ENCODE assay signal across 31 cellular contexts in genomic region chr2:138105358-138105757, GRCh38.
"Had no signal": no experiment of that assay in that cellular context is flagged by ENCODE, and none has a peak within 500 bp of the region (broad histone marks: within the 10 kb centered on the region; RNA-seq: fewer than 3 reads in every experiment).

No MANE protein-coding gene starts in this region.

- DNase-seq: activated CD4-positive, alpha-beta T cell treated with anti-CD3 and anti-CD28 coated beads, Interleukin-2, amount 50 U/mL, for 1 hour; activated CD8-positive, alpha-beta memory T cell treated with anti-CD3 and anti-CD28 coated beads, Interleukin-2, amount 10 ng/mL, durations not matched to agents 7 days and 5 days; activated CD8-positive, alpha-beta T cell treated with anti-CD3 and anti-CD28 coated beads for 36 hours; activated naive CD8-positive, alpha-beta T cell treated with anti-CD3 and anti-CD28 coated beads, Interleukin-2, amount 50 U/mL, for 24 hours; activated T-cell treated with anti-CD3 and anti-CD28 coated beads, Interleukin-2, amount 50 U/mL, for 48 hours; anterior cingulate cortex; body of pancreas; colonic mucosa; effector CD8-positive, alpha-beta T cell; esophagus squamous epithelium; kidney; left colon; mammary epithelial cell; natural killer cell; occipital lobe; spleen; stimulated activated naive CD4-positive, alpha-beta T cell had no signal

- H3K4me1 Mint-ChIP-seq: activated CD8-positive, alpha-beta memory T cell treated with anti-CD3 and anti-CD28 coated beads, Interleukin-2, amount 10 ng/mL, durations not matched to agents 7 days and 5 days; activated naive CD4-positive, alpha-beta T cell treated with anti-CD3 and anti-CD28 coated beads, Interleukin-2, amount 50 U/mL, for 24 hours; activated naive CD8-positive, alpha-beta T cell treated with anti-CD3 and anti-CD28 coated beads, Interleukin-2, amount 50 U/mL, for 24 hours; natural killer cell; WTC11 had no signal

- H3K36me3 Mint-ChIP-seq: activated CD8-positive, alpha-beta memory T cell treated with anti-CD3 and anti-CD28 coated beads, Interleukin-2, amount 10 ng/mL, durations not matched to agents 7 days and 5 days; activated naive CD4-positive, alpha-beta T cell treated with anti-CD3 and anti-CD28 coated beads, Interleukin-2, amount 50 U/mL, for 24 hours; natural killer cell; neural progenitor cell had no signal

- H3K27me3 Mint-ChIP-seq: activated CD8-positive, alpha-beta memory T cell treated with anti-CD3 and anti-CD28 coated beads, Interleukin-2, amount 10 ng/mL, durations not matched to agents 7 days and 5 days; activated CD8-positive, alpha-beta T cell treated with anti-CD3 and anti-CD28 coated beads for 36 hours; activated naive CD4-positive, alpha-beta T cell treated with anti-CD3 and anti-CD28 coated beads, Interleukin-2, amount 50 U/mL, for 24 hours; activated naive CD8-positive, alpha-beta T cell treated with anti-CD3 and anti-CD28 coated beads, Interleukin-2, amount 50 U/mL, for 24 hours had no signal

- H3K79me2 ChIP-seq: hepatocyte, parathyroid adenoma had no signal

- H3K4me1 ChIP-seq: body of pancreas, colonic mucosa, esophagus squamous epithelium, gastroesophageal sphincter, parathyroid adenoma, right atrium auricular region, spleen, suprapubic skin, tibial nerve had no signal

- H3K27ac Mint-ChIP-seq: activated CD8-positive, alpha-beta memory T cell treated with anti-CD3 and anti-CD28 coated beads, Interleukin-2, amount 10 ng/mL, durations not matched to agents 7 days and 5 days; activated CD8-positive, alpha-beta T cell treated with anti-CD3 and anti-CD28 coated beads for 36 hours; activated naive CD4-positive, alpha-beta T cell treated with anti-CD3 and anti-CD28 coated beads, Interleukin-2, amount 50 U/mL, for 24 hours; activated naive CD8-positive, alpha-beta T cell treated with anti-CD3 and anti-CD28 coated beads, Interleukin-2, amount 50 U/mL, for 24 hours; activated T-helper 2 cell treated with anti-CD3 and anti-CD28 coated beads, Interferon-gamma antibody, Interleukin-2, Interleukin-4, amounts not matched to agents 10 μg/mL and 5 μg/mL and 100 μg/mL, durations not matched to agents 14 hours and 24 hours and 36 hours; natural killer cell; neural progenitor cell; WTC11 had no signal

- H3K9ac ChIP-seq: neural progenitor cell, parathyroid adenoma had no signal

- H3K9me3 Mint-ChIP-seq: activated CD8-positive, alpha-beta T cell treated with anti-CD3 and anti-CD28 coated beads for 36 hours; activated naive CD4-positive, alpha-beta T cell treated with anti-CD3 and anti-CD28 coated beads, Interleukin-2, amount 50 U/mL, for 24 hours; activated naive CD8-positive, alpha-beta T cell treated with anti-CD3 and anti-CD28 coated beads, Interleukin-2, amount 50 U/mL, for 24 hours; activated T-helper 2 cell treated with anti-CD3 and anti-CD28 coated beads, Interferon-gamma antibody, Interleukin-2, Interleukin-4, amounts not matched to agents 10 μg/mL and 5 μg/mL and 100 μg/mL, durations not matched to agents 14 hours and 24 hours and 36 hours had no signal

- H3K36me3 ChIP-seq: colonic mucosa, esophagus squamous epithelium, gastroesophageal sphincter, neural progenitor cell, right atrium auricular region, spleen, suprapubic skin, tibial nerve had no signal

- H3K4me3 ChIP-seq: body of pancreas, colonic mucosa, esophagus squamous epithelium, gastroesophageal sphincter, hepatocyte, neural progenitor cell, right atrium auricular region, spleen, suprapubic skin, tibial nerve had no signal

- H3K9me3 ChIP-seq: body of pancreas, colonic mucosa, esophagus squamous epithelium, gastroesophageal sphincter, right atrium auricular region, spleen, suprapubic skin, tibial nerve had no signal

- H2AFZ ChIP-seq: hepatocyte, neural progenitor cell, parathyroid adenoma had no signal

- ATAC-seq: activated CD8-positive, alpha-beta memory T cell treated with anti-CD3 and anti-CD28 coated beads, Interleukin-2, amount 10 ng/mL, durations not matched to agents 7 days and 5 days; activated CD8-positive, alpha-beta T cell treated with anti-CD3 and anti-CD28 coated beads for 36 hours; activated naive CD8-positive, alpha-beta T cell treated with anti-CD3 and anti-CD28 coated beads, Interleukin-2, amount 50 U/mL, for 24 hours; body of pancreas; gastroesophageal sphincter; left colon; natural killer cell; WTC11 had no signal

- H3K27ac ChIP-seq: body of pancreas, colonic mucosa, epithelial cell of prostate, esophagus squamous epithelium, gastroesophageal sphincter, hepatocyte, neural progenitor cell, parathyroid adenoma, right atrium auricular region, spleen, suprapubic skin, tibial nerve had no signal

- H3K27me3 ChIP-seq: body of pancreas, colonic mucosa, esophagus squamous epithelium, gastroesophageal sphincter, hepatocyte, neural progenitor cell, right atrium auricular region, spleen, suprapubic skin, tibial nerve had no signal

- H3K4me2 ChIP-seq: hepatocyte had no signal

- H3K4me3 Mint-ChIP-seq: activated CD8-positive, alpha-beta memory T cell treated with anti-CD3 and anti-CD28 coated beads, Interleukin-2, amount 10 ng/mL, durations not matched to agents 7 days and 5 days; activated CD8-positive, alpha-beta T cell treated with anti-CD3 and anti-CD28 coated beads for 36 hours; activated naive CD4-positive, alpha-beta T cell treated with anti-CD3 and anti-CD28 coated beads, Interleukin-2, amount 50 U/mL, for 24 hours; activated naive CD8-positive, alpha-beta T cell treated with anti-CD3 and anti-CD28 coated beads, Interleukin-2, amount 50 U/mL, for 24 hours; natural killer cell; neural progenitor cell; WTC11 had no signal

- FAIRE-seq: endometrium, kidney, TTC549, urothelium cell line had no signal
